In genomic region chr11:1918436-1919315, GRCh38 we compare ENCODE assay signal across 18 cellular contexts. TPM values are rescaled to one million over a fixed set of nuclear protein-coding genes. Genes with fewer than 3 reads are reported as not detected.
DNase-seq lines count a peak whose midpoint lies in the region; ATAC-seq, FAIRE-seq and TF ChIP-seq lines count a peak whose summit lies in the region.
"Had no signal": no experiment of that assay in that cellular context is flagged by ENCODE, and none has a peak within 500 bp of the region (broad histone marks: within the 10 kb centered on the region; RNA-seq: fewer than 3 reads in every experiment).

No MANE protein-coding gene starts in this region.

- FAIRE-seq in H54 (lab: Jason Lieb, UNC), result no peak
- FAIRE-seq: colon, H1 had no signal

- no peak for ATAC-seq in Right ventricle myocardium inferior
- ATAC-seq in left ventricle myocardium superior, result no peak
- ATAC-seq in Panc1, result peak; percentile 69
- no peak for ATAC-seq in stimulated activated effector memory CD8-positive, alpha-beta T cell treated with anti-CD3 and anti-CD28 coated beads, Interleukin-12 subunit alpha, Interleukin-12 subunit beta, amount 100 ng/mL, for 72 hours
- ATAC-seq in HG02678 (IDR thresholded peaks at IDR 0.05; ENCODE audit: unreplicated experiment), result no peak

- H3K9me3 ChIP-seq in Panc1 (ENCODE audit: control insufficient read depth, insufficient read depth, low read depth, low read length), result no peaks in the 10 kb centered on the region
- H3K9me3 ChIP-seq: BE2C, esophagus muscularis mucosa had no signal

- H3K27me3 ChIP-seq in Panc1 (ENCODE audit: control insufficient read depth, insufficient read depth, low read length), result no peaks in the 10 kb centered on the region
- H3K27me3 ChIP-seq: BE2C had no signal

- H3K27ac ChIP-seq in Panc1 (ENCODE audit: low read length), result no peak overlapping the region
- H3K27ac ChIP-seq: esophagus muscularis mucosa, parathyroid adenoma had no signal

- TF ChIP-seq CTCF in Panc1 (IDR thresholded peaks at IDR 0.05), result no peak; the same call in 1 of the 2 replicates

- peaks cover 59% of the 10 kb centered on the region for H3K4me1 Mint-ChIP-seq in stimulated activated effector memory CD8-positive, alpha-beta T cell treated with anti-CD3 and anti-CD28 coated beads, Interleukin-12 subunit alpha, Interleukin-12 subunit beta, amount 100 ng/mL, for 72 hours

- no peaks in the 10 kb centered on the region for H3K36me3 ChIP-seq in Panc1 (ENCODE audit: control insufficient read depth, insufficient read depth, low read length)
- H3K36me3 ChIP-seq: BE2C, esophagus muscularis mucosa had no signal

- DNase-seq in Right ventricle myocardium inferior (ENCODE audit: missing footprints), result peak; percentile 57
- no peak for DNase-seq in left ventricle myocardium superior
- DNase-seq in Panc1 (ENCODE audit: low read depth, low spot score), result no peak
- DNase-seq in iPS-NIHi11 (ENCODE audit: low spot score), result peak; percentile 28
- peak in 1 of 2 donors; percentile 52 for DNase-seq in stimulated activated effector memory CD8-positive, alpha-beta T cell treated with anti-CD3 and anti-CD28 coated beads, Interleukin-12 subunit alpha, Interleukin-12 subunit beta, amount 100 ng/mL, for 72 hours (ENCODE audit: low spot score in 2 of 2)
- DNase-seq in amniotic stem cell (lab: John Stamatoyannopoulos, UW), result no peak
- DNase-seq in H54 (ENCODE audit: insufficient read length, low spot score), result no peak
- DNase-seq: BE2C, NCI-H345 had no signal

- CTCF ChIA-PET in Panc1 (lab: Charles Lee), result interaction anchor here (0.6 to 2.2 kb wide), 6 partner anchors 20 to 237 kb away, joined by 3 to 13 read pairs (median 4); partner anchors contain the start of gene PRR33

- peaks cover 9% of the 10 kb centered on the region for H3K4me1 ChIP-seq in Panc1 (ENCODE audit: control insufficient read depth, insufficient read depth, low read length)
- H3K4me1 ChIP-seq: BE2C, parathyroid adenoma had no signal

- no peak for TF ChIP-seq POLR2A in H54 (IDR thresholded peaks at IDR 0.05; ENCODE audit: low read depth, low read length)

- H3K4me3 Mint-ChIP-seq in stimulated activated effector memory CD8-positive, alpha-beta T cell treated with anti-CD3 and anti-CD28 coated beads, Interleukin-12 subunit alpha, Interleukin-12 subunit beta, amount 100 ng/mL, for 72 hours, result no peak overlapping the region
- H3K4me3 Mint-ChIP-seq: memory B cell had no signal

- in situ Hi-C loops in Panc1 (cut with HindIII; ENCODE audit: low pct_unique_long_range_greater_than_20kb, low sequenced_read_pairs), result no loop called here

- H3K4me3 ChIP-seq in Panc1 (ENCODE audit: low read depth in 2 of 2, low read length in 2 of 2), result no peak overlapping the region
- H3K4me3 ChIP-seq: esophagus muscularis mucosa had no signal

- POLR2A ChIA-PET in Panc1 (lab: Charles Lee), result no interaction called here

- peak overlapping the region; percentile 92 for H3K27ac Mint-ChIP-seq in stimulated activated effector memory CD8-positive, alpha-beta T cell treated with anti-CD3 and anti-CD28 coated beads, Interleukin-12 subunit alpha, Interleukin-12 subunit beta, amount 100 ng/mL, for 72 hours
- H3K27ac Mint-ChIP-seq: memory B cell had no signal

- intact Hi-C loops in Right ventricle myocardium inferior (cut with DNase I) (loop anchor here (5.0 kb wide), 2 partner anchors 36 to 226 kb away; no protein-coding TSS in a partner anchor), left ventricle myocardium superior (cut with micrococcal nuclease) (no loop called here), Panc1 (cut with micrococcal nuclease; ENCODE audit: unreplicated experiment) (no loop called here)

- no peaks in the 10 kb centered on the region for H3K9me3 Mint-ChIP-seq in stimulated activated effector memory CD8-positive, alpha-beta T cell treated with anti-CD3 and anti-CD28 coated beads, Interleukin-12 subunit alpha, Interleukin-12 subunit beta, amount 100 ng/mL, for 72 hours
- H3K9me3 Mint-ChIP-seq: memory B cell had no signal

- BruUV-seq in Panc1 (replicated peaks; lab: Mats Ljungman, UMichigan), result no TSS peak

- peaks cover 70% of the 10 kb centered on the region for H3K36me3 Mint-ChIP-seq in stimulated activated effector memory CD8-positive, alpha-beta T cell treated with anti-CD3 and anti-CD28 coated beads, Interleukin-12 subunit alpha, Interleukin-12 subunit beta, amount 100 ng/mL, for 72 hours
- H3K36me3 Mint-ChIP-seq: memory B cell had no signal

RNA-seq across cellular contexts. Expression of gene TNNT3, which starts 0.8 kb away (rescaled TPM):
- 36.3 TPM for total RNA-seq in Right ventricle myocardium inferior
- total RNA-seq in left ventricle myocardium superior, result 46.1 TPM
- total RNA-seq in Panc1 (2021; ENCODE audit: unreplicated experiment), result 0.41 TPM
- polyA plus RNA-seq in Panc1 (2012; ENCODE audit: insufficient read length), result not detected
- total RNA-seq: Daoy, H1, RPMI7951 had no signal
- polyA plus RNA-seq: H1 had no signal

RNA-seq across cellular contexts. Expression of gene PRR33, which starts 27.0 kb away (rescaled TPM):
- total RNA-seq in Right ventricle myocardium inferior, result 5.0 TPM
- 4.4 TPM for total RNA-seq in left ventricle myocardium superior
- total RNA-seq in Panc1 (2021; ENCODE audit: unreplicated experiment), result not detected
- not detected for polyA plus RNA-seq in Panc1 (2012; ENCODE audit: insufficient read length)
- total RNA-seq: Daoy, esophagus muscularis mucosa, H1, RPMI7951, urinary bladder had no signal

RNA-seq across cellular contexts. Expression of gene MRPL23, which starts 28.5 kb away (rescaled TPM):
- total RNA-seq in Right ventricle myocardium inferior (107 TPM), left ventricle myocardium superior (102 TPM), Panc1 (2021; ENCODE audit: unreplicated experiment) (123 TPM)
- polyA plus RNA-seq in Panc1 (2012; ENCODE audit: insufficient read length), result 200 TPM

Comparison
In these comparisons a context has a peak if more than half of its experiments do, and no peak if none do; other contexts are left out.
1. DNase-seq: peak in Right ventricle myocardium inferior (single experiment) and iPS-NIHi11 (single experiment); none in left ventricle myocardium superior (single experiment), Panc1 (single experiment), amniotic stem cell (single experiment) and H54 (single experiment).
2. RNA of gene TNNT3, which starts 0.8 kb away (total RNA-seq): 46.1 TPM in left ventricle myocardium superior (single experiment) and 36.3 TPM in Right ventricle myocardium inferior (single experiment); 0.41 TPM in Panc1 (single experiment); every median in the first group is over 10 times any median in the second.